ENCODE assay signal across 1 cellular context in genomic region chr4:54100607-54101189, GRCh38.
TF ChIP-seq lines count a peak whose summit lies in the region.

No MANE protein-coding gene starts in this region.

TF ChIP-seq in H1, 55 proteins besides CTCF, POLR2A, EP300 and RAD21 (continued from another document):
- no peak for TF ChIP-seq SIX5 (IDR thresholded peaks at IDR 0.05; ENCODE audit: low read depth, low read length)
- TF ChIP-seq SUZ12 (IDR thresholded peaks at IDR 0.05; ENCODE audit: low read length), result no peak; the same call in 1 of the 2 replicates
- TF ChIP-seq RNF2 (IDR thresholded peaks at IDR 0.05; ENCODE audit: borderline replicate concordance, low read depth, low read length, missing control alignments, poor library complexity, severe bottlenecking), result peak; percentile 16
